Comparison of ENCODE assay signal across 12 cellular contexts in the genomic region with DNA sequence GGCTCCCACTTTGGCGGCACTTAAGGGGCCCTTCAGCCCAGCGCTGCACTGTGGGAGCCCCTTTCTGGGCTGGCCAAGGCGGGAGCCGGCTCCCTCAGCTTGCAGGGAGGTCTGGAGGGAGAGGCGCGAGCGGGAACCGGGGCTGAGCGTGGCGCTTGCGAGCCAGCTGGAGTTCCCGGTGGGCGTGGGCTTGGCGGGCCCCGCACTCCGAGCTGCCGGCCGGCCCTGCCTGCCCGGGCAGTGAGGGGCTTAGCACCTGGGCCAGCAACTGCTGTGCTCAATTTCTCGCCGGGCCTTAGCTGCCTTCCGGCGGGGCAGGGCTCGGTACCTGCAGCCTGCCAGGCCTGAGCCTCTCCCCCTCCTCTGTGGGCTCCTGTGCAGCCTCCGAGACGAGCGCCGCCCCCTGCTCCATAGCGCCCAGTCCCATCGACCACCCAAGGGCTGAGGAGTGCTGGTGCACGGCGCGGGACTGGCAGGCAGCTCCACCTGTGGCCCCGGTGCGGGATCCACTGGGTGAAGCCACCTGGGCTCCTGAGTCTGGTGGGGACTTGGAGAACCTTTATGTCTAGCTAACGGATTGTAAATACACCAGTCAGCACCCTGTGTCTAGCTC. TPM values are rescaled to one million over a fixed set of nuclear protein-coding genes. Genes with fewer than 3 reads are reported as not detected.
A peak's percentile ranks its signal among the peaks of the same experiment; 100 is the strongest.
DNase-seq lines count a peak whose midpoint lies in the region; ATAC-seq and TF ChIP-seq lines count a peak whose summit lies in the region.
"Not testable (repeated sequence)": the region's sequence is repeated elsewhere in the genome, so short reads cannot be mapped to it uniquely, and the experiment has no call there.
"Had no signal": no experiment of that assay in that cellular context is flagged by ENCODE, and none has a peak within 500 bp of the region (broad histone marks: within the 10 kb centered on the region; RNA-seq: fewer than 3 reads in every experiment).

No MANE protein-coding gene starts in this region.

- not testable (repeated sequence) for ATAC-seq in IMR-90 (ENCODE audit: low read depth); T-helper 17 cell; effector memory CD8-positive, alpha-beta T cell (replicated peaks); left lung

- POLR2A ChIA-PET in IMR-90 (lab: Charles Lee; ENCODE audit: unreplicated experiment), result not testable (repeated sequence)

- H3K36me3 ChIP-seq in IMR-90 (ENCODE audit: control insufficient read depth, insufficient read depth, low read length); left lung; osteoblast (ENCODE audit: insufficient read depth, low read length); testis (ENCODE audit: low read depth, missing control alignments): not testable (repeated sequence)

- H3K4me3 ChIP-seq in IMR-90 (ENCODE audit: insufficient read depth, low read depth, low read length); osteoblast (ENCODE audit: insufficient read depth, low read length): not testable (repeated sequence)
- H3K4me3 ChIP-seq in left lung (peak overlapping the region in 1 of 2 donors; percentile 32), testis (peak overlapping the region; percentile 6 to 41)

- not testable (repeated sequence) for H3K9me1 ChIP-seq in IMR-90 (ENCODE audit: insufficient read depth, low read length)

- H3K14ac ChIP-seq in IMR-90 (replicated peaks; ENCODE audit: low read depth, low read length), result not testable (repeated sequence)

- H2BK120ac ChIP-seq in IMR-90 (ENCODE audit: low read depth, low read length), result not testable (repeated sequence)

- peaks cover 22% of the 10 kb centered on the region for H3K4me1 Mint-ChIP-seq in T-helper 17 cell
- H3K4me1 Mint-ChIP-seq in effector memory CD8-positive, alpha-beta T cell (ENCODE audit: low read depth in 2 of 2), result peaks cover 6 to 15% of the 10 kb centered on the region in 2 donors

- not testable (repeated sequence) for TF ChIP-seq CTCF in C4-2B (conservative IDR thresholded peaks at IDR 0.05); IMR-90 (conservative IDR thresholded peaks at IDR 0.05; ENCODE audit: low read depth, low read length); left lung (IDR thresholded peaks at IDR 0.05); osteoblast (IDR thresholded peaks at IDR 0.05; ENCODE audit: extremely low read depth, low read depth, low read length); testis (IDR thresholded peaks at IDR 0.05)

- not testable (repeated sequence) for H3K23ac ChIP-seq in IMR-90 (ENCODE audit: low read depth, low read length)

- H2AK9ac ChIP-seq in IMR-90 (replicated peaks; ENCODE audit: low read depth, low read length, poor library complexity), result not testable (repeated sequence)

- not testable (repeated sequence) for H3K56ac ChIP-seq in IMR-90 (ENCODE audit: extremely low read depth, insufficient read depth, low read length)

- not testable (repeated sequence) for H3K36me3 Mint-ChIP-seq in T-helper 17 cell (ENCODE audit: low read depth); effector memory CD8-positive, alpha-beta T cell (ENCODE audit: insufficient read depth)

- dilution Hi-C loops in IMR-90 (cut with HindIII; ENCODE audit: low sequenced_read_pairs, unreplicated experiment), result not testable (repeated sequence)

- H3K4me2 ChIP-seq in IMR-90 (ENCODE audit: low read depth, low read length); osteoblast (ENCODE audit: insufficient read depth, low read length): not testable (repeated sequence)

- H3K79me1 ChIP-seq in IMR-90 (ENCODE audit: low read depth in 1 of 2, low read length in 2 of 2), result not testable (repeated sequence)

- not testable (repeated sequence) for H3K9me3 ChIP-seq in IMR-90 (ENCODE audit: control insufficient read depth, insufficient read depth, low read length); T-helper 17 cell (ENCODE audit: control insufficient read depth, low read length, poor library complexity, severe bottlenecking); left lung; osteoblast (ENCODE audit: low read depth, low read length); testis

- BruUV-seq in IMR-90 (replicated peaks; lab: Mats Ljungman, UMichigan), result not testable (repeated sequence)

- WGBS in IMR-90 (ENCODE audit: extremely low coverage in 2 of 2, insufficient read length in 1 of 2), 2 experiments, result 90% methylated on average over 10 of the region's 36 CpGs; no CpG with 5 or more reads in 1 of the 2 experiments
- 64 to 86% methylated on average over 6 to 30 of the region's 36 CpGs for WGBS in testis, 2 donors

- not testable (repeated sequence) for H2BK5ac ChIP-seq in IMR-90 (ENCODE audit: low read depth, low read length, poor library complexity, severe bottlenecking)

- H2AK5ac ChIP-seq in IMR-90 (ENCODE audit: low read depth, low read length), result not testable (repeated sequence)

- in situ Hi-C loops in IMR-90 (cut with MboI; ENCODE audit: low sequenced_read_pairs), result not testable (repeated sequence)

- DNase-seq in IMR-90; T-helper 17 cell; effector memory CD8-positive, alpha-beta T cell; osteoblast (ENCODE audit: insufficient read length, low spot score, missing footprints); testis: not testable (repeated sequence)
- peak; percentile 81 for DNase-seq in NCI-H2227 treated with DMSO at 0.1 percent for 48 hours (lab: John Stamatoyannopoulos, UW)
- peak in 1 of 2 donors; percentile 63 for DNase-seq in left lung

- H3K18ac ChIP-seq in IMR-90 (ENCODE audit: low read depth, low read length), result not testable (repeated sequence)

- TF ChIP-seq POLR2A in IMR-90 (IDR thresholded peaks at IDR 0.05; ENCODE audit: low read depth, low read length); testis (IDR thresholded peaks at IDR 0.05): not testable (repeated sequence)

- peak overlapping the region; percentile 100 for H4K5ac ChIP-seq in IMR-90 (ENCODE audit: low read depth, low read length)

- H4K8ac ChIP-seq in IMR-90 (ENCODE audit: low read depth in 2 of 2, low read length in 2 of 2), result not testable (repeated sequence)

- CTCF ChIA-PET in IMR-90 (lab: Yijun Ruan, JAX), result not testable (repeated sequence)

- not testable (repeated sequence) for H4K20me1 ChIP-seq in IMR-90 (ENCODE audit: insufficient read depth, low read length); osteoblast (ENCODE audit: insufficient read depth, low read length)

- H2AFZ ChIP-seq in IMR-90 (replicated peaks; ENCODE audit: low read length, poor library complexity), result not testable (repeated sequence)
- peak overlapping the region; percentile 77 for H2AFZ ChIP-seq in osteoblast (ENCODE audit: low read length)

- not testable (repeated sequence) for H2BK15ac ChIP-seq in IMR-90 (ENCODE audit: low read depth, low read length)

- H3K4me1 ChIP-seq in IMR-90 (ENCODE audit: control insufficient read depth, insufficient read depth, low read length); osteoblast (ENCODE audit: insufficient read depth, low read length); testis: not testable (repeated sequence)
- H3K4me1 ChIP-seq in left lung, result peaks cover 0 to 11% of the 10 kb centered on the region in 2 donors

- peak overlapping the region; percentile 44 for H3K27ac Mint-ChIP-seq in T-helper 17 cell
- H3K27ac Mint-ChIP-seq in effector memory CD8-positive, alpha-beta T cell, result peak overlapping the region in 1 of 2 donors; percentile 93

- H3K27ac ChIP-seq in C4-2B (peak overlapping the region; percentile 33; the same call in 1 of the 2 replicates), left lung (peak overlapping the region; percentile 73 to 75)
- H3K27ac ChIP-seq in IMR-90 (ENCODE audit: insufficient read depth, low read length); osteoblast (ENCODE audit: low read depth, low read length); testis: not testable (repeated sequence)

- not testable (repeated sequence) for H3K27me3 Mint-ChIP-seq in T-helper 17 cell
- H3K27me3 Mint-ChIP-seq in effector memory CD8-positive, alpha-beta T cell, result peaks cover 0 to 11% of the 10 kb centered on the region in 2 donors

- intact Hi-C loops in IMR-90 (cut with micrococcal nuclease); left lung (cut with DNase I); testis (cut with DNase I; ENCODE audit: low total_unique reads): not testable (repeated sequence)

- H4K91ac ChIP-seq in IMR-90 (ENCODE audit: insufficient read depth, low read depth, low read length), result not testable (repeated sequence)

- H3K79me2 ChIP-seq in osteoblast (ENCODE audit: insufficient read depth, low read length), result not testable (repeated sequence)

- not testable (repeated sequence) for H3K9ac ChIP-seq in IMR-90 (ENCODE audit: low read depth, low read length)

- not testable (repeated sequence) for H2BK20ac ChIP-seq in IMR-90 (ENCODE audit: low read depth, low read length)

- not testable (repeated sequence) for TF ChIP-seq RAD21 in IMR-90 (IDR thresholded peaks at IDR 0.05; ENCODE audit: low read length)

- not testable (repeated sequence) for H3K27me3 ChIP-seq in IMR-90 (ENCODE audit: control insufficient read depth, insufficient read depth, low read length); left lung; osteoblast (ENCODE audit: insufficient read depth, low read length); testis

- not testable (repeated sequence) for H3K9me3 Mint-ChIP-seq in effector memory CD8-positive, alpha-beta T cell

- H3K4me3 Mint-ChIP-seq in T-helper 17 cell, result not testable (repeated sequence)
- H3K4me3 Mint-ChIP-seq in effector memory CD8-positive, alpha-beta T cell, result peak overlapping the region; percentile 71 to 72

- not testable (repeated sequence) for H3K4ac ChIP-seq in IMR-90 (ENCODE audit: low read depth, low read length)

RNA-seq across cellular contexts. Expression of a gene that starts 8.8 kb away (rescaled TPM):
- not detected in 2 replicates for total RNA-seq in IMR-90 (2012; rRNA removed)
- 0.03 TPM in 1 of 2 replicates, not detected in the other for polyA plus RNA-seq in IMR-90 (2012; rRNA removed)
- 0.03 TPM in 1 of 2 replicates, not detected in the other for polyA plus RNA-seq in IMR-90 (2012; cell fraction: cytosol; rRNA removed)
- polyA plus RNA-seq in IMR-90 (2012; cell fraction: nucleus; rRNA removed; ENCODE audit: low replicate concordance), result 0.15 and 0.17 TPM in 2 replicates
- total RNA-seq in T-helper 17 cell, result under 1 TPM in 1 of 2 donors, not detected in 1; 0.82 TPM
- 1 to 10 TPM in 1 of 2 donors, under 1 TPM in 1; 0.47 to 1.7 TPM for total RNA-seq in left lung
- total RNA-seq in osteoblast, result 0.29 and 0.36 TPM in 2 replicates
- 1 to 10 TPM; 3.3 to 4.4 TPM for total RNA-seq in testis
- 1.5 TPM for polyA plus RNA-seq in testis (ENCODE audit: insufficient read depth, low read depth, low replicate concordance)
- total RNA-seq: A172, H9, HepG2 had no signal
- polyA plus RNA-seq: CD14-positive monocyte had no signal

RNA-seq across cellular contexts. Expression of a gene that starts 9.3 kb away (rescaled TPM):
- 9.5 and 11.1 TPM in 2 replicates for total RNA-seq in IMR-90 (2012; rRNA removed)
- 5.9 and 9.1 TPM in 2 replicates for polyA plus RNA-seq in IMR-90 (2012; rRNA removed)
- 2.5 and 3.9 TPM in 2 replicates for polyA plus RNA-seq in IMR-90 (2012; cell fraction: cytosol; rRNA removed)
- 8.5 and 43.6 TPM in 2 replicates for polyA plus RNA-seq in IMR-90 (2012; cell fraction: nucleus; rRNA removed; ENCODE audit: low replicate concordance)
- total RNA-seq in T-helper 17 cell, result 10 to 100 TPM in 1 of 2 donors, 1 to 10 TPM in 1; 9.0 to 11.5 TPM
- 10 to 100 TPM; 23.8 to 24.9 TPM for total RNA-seq in left lung
- 19.2 and 19.4 TPM in 2 replicates for total RNA-seq in osteoblast
- 10 to 100 TPM; 36.7 to 50.8 TPM for total RNA-seq in testis
- 24.1 TPM for polyA plus RNA-seq in testis (ENCODE audit: insufficient read depth, low read depth, low replicate concordance)
- total RNA-seq: HepG2 had no signal
- polyA plus RNA-seq: HepG2 had no signal
